33 cellular contexts compared by ENCODE assay signal in genomic region chr4:52743444-52744019, GRCh38. TPM values are rescaled to one million over a fixed set of nuclear protein-coding genes. Genes with fewer than 3 reads are reported as not detected.
"Had no signal": no experiment of that assay in that cellular context is flagged by ENCODE, and none has a peak within 500 bp of the region (broad histone marks: within the 10 kb centered on the region; RNA-seq: fewer than 3 reads in every experiment).

No MANE protein-coding gene starts in this region.

- H3K27me3 ChIP-seq: SJCRH30 had no signal

- H3K36me3 ChIP-seq: MG63, SJCRH30 had no signal

- H3K27ac ChIP-seq: SJCRH30, VCaP had no signal

- H3K4me3 ChIP-seq: MG63, SJCRH30 had no signal

- H3K9me3 Mint-ChIP-seq: activated B cell treated with CpG ODN at 0.5 μM for 24 hours; activated CD4-positive, alpha-beta memory T cell treated with anti-CD3 and anti-CD28 coated beads for 36 hours; activated naive CD4-positive, alpha-beta T cell treated with anti-CD3 and anti-CD28 coated beads, Interleukin-2, amount 10 ng/mL, durations not matched to agents 7 days and 5 days; activated naive CD8-positive, alpha-beta T cell treated with anti-CD3 and anti-CD28 coated beads, Interleukin-2, amount 50 U/mL, for 24 hours; T-cell had no signal

- H3K36me3 Mint-ChIP-seq: activated CD4-positive, alpha-beta memory T cell treated with anti-CD3 and anti-CD28 coated beads for 36 hours; activated CD8-positive, alpha-beta memory T cell treated with anti-CD3 and anti-CD28 coated beads, Interleukin-2, amount 10 ng/mL, durations not matched to agents 7 days and 5 days; activated naive CD4-positive, alpha-beta T cell treated with anti-CD3 and anti-CD28 coated beads, Interleukin-2, amount 10 ng/mL, durations not matched to agents 7 days and 5 days; brain; T-cell had no signal

- H3K27ac Mint-ChIP-seq: activated B cell treated with CpG ODN at 0.5 μM for 24 hours; activated CD4-positive, alpha-beta memory T cell treated with anti-CD3 and anti-CD28 coated beads for 36 hours; activated CD8-positive, alpha-beta memory T cell treated with anti-CD3 and anti-CD28 coated beads, Interleukin-2, amount 10 ng/mL, durations not matched to agents 7 days and 5 days; activated naive CD4-positive, alpha-beta T cell treated with anti-CD3 and anti-CD28 coated beads, Interleukin-2, amount 10 ng/mL, durations not matched to agents 7 days and 5 days; activated naive CD8-positive, alpha-beta T cell; activated naive CD8-positive, alpha-beta T cell treated with anti-CD3 and anti-CD28 coated beads, Interleukin-2, amount 50 U/mL, for 24 hours; brain; T-cell had no signal

- DNase-seq: activated B cell treated with CpG ODN at 0.5 μM for 24 hours; activated CD4-positive, alpha-beta memory T cell treated with anti-CD3 and anti-CD28 coated beads for 36 hours; activated CD4-positive, alpha-beta T cell treated with anti-CD3 and anti-CD28 coated beads for 4 hours; activated CD4-positive, alpha-beta T cell treated with anti-CD3 and anti-CD28 coated beads, Interleukin-2, amount 50 U/mL, for 1 hour; activated CD4-positive, CD25-positive, alpha-beta regulatory T cell treated with anti-CD3 and anti-CD28 coated beads, Interleukin-2, amount 50 U/mL, for 72 hours; activated CD8-positive, alpha-beta memory T cell treated with anti-CD3 and anti-CD28 coated beads for 24 hours; activated CD8-positive, alpha-beta memory T cell treated with anti-CD3 and anti-CD28 coated beads, Interleukin-2, amount 10 ng/mL, durations not matched to agents 7 days and 5 days; activated CD8-positive, alpha-beta memory T cell treated with anti-CD3 and anti-CD28 coated beads, Interleukin-2, amount 50 U/mL, for 48 hours; activated effector memory CD4-positive, alpha-beta T cell treated with Interleukin-2 at 50 U/mL for 16 hours; activated naive CD4-positive, alpha-beta T cell treated with anti-CD3 and anti-CD28 coated beads, Interleukin-2, amount 10 ng/mL, durations not matched to agents 7 days and 5 days; activated naive CD8-positive, alpha-beta T cell treated with anti-CD3 and anti-CD28 coated beads, Interleukin-2, amount 50 U/mL, for 24 hours; activated T-cell treated with anti-CD3 and anti-CD28 coated beads, Interleukin-2, amount 50 U/mL, for 48 hours; anterior cingulate cortex; central memory CD4-positive, alpha-beta T cell; Karpas-422; MG63; NCI-H1048; NCI-H1105 treated with DMSO at 0.1 percent for 48 hours; NCI-H1436 treated with DMSO at 0.1 percent for 48 hours; NCI-H1694 treated with DMSO at 0.1 percent for 48 hours; NCI-H2029; NCI-H345; NCI-H524 treated with DMSO at 0.1 percent for 48 hours; SHP77; SJCRH30; T-cell; T-helper 2 cell; T-helper 9 cell had no signal

- ATAC-seq: activated CD8-positive, alpha-beta memory T cell treated with anti-CD3 and anti-CD28 coated beads, Interleukin-2, amount 10 ng/mL, durations not matched to agents 7 days and 5 days; activated naive CD8-positive, alpha-beta T cell treated with anti-CD3 and anti-CD28 coated beads, Interleukin-2, amount 50 U/mL, for 24 hours; Panc1; SK-N-SH treated with all-trans-retinoic acid at 6 μM for 48 hours; T-cell had no signal

- H3K4me3 Mint-ChIP-seq: activated B cell treated with CpG ODN at 0.5 μM for 24 hours; activated CD4-positive, alpha-beta memory T cell treated with anti-CD3 and anti-CD28 coated beads for 36 hours; activated CD8-positive, alpha-beta memory T cell treated with anti-CD3 and anti-CD28 coated beads, Interleukin-2, amount 10 ng/mL, durations not matched to agents 7 days and 5 days; activated naive CD4-positive, alpha-beta T cell treated with anti-CD3 and anti-CD28 coated beads, Interleukin-2, amount 10 ng/mL, durations not matched to agents 7 days and 5 days; activated naive CD8-positive, alpha-beta T cell; activated naive CD8-positive, alpha-beta T cell treated with anti-CD3 and anti-CD28 coated beads, Interleukin-2, amount 50 U/mL, for 24 hours; brain; T-cell had no signal

- H3K4me1 Mint-ChIP-seq: activated B cell treated with CpG ODN at 0.5 μM for 24 hours; activated CD8-positive, alpha-beta memory T cell treated with anti-CD3 and anti-CD28 coated beads, Interleukin-2, amount 10 ng/mL, durations not matched to agents 7 days and 5 days; activated naive CD4-positive, alpha-beta T cell treated with anti-CD3 and anti-CD28 coated beads, Interleukin-2, amount 10 ng/mL, durations not matched to agents 7 days and 5 days; activated naive CD8-positive, alpha-beta T cell treated with anti-CD3 and anti-CD28 coated beads, Interleukin-2, amount 50 U/mL, for 24 hours; brain; T-cell had no signal

RNA-seq across cellular contexts. Expression of gene ERVMER34-1, which starts 7.7 kb away (rescaled TPM):
- total RNA-seq: activated B cell treated with CpG ODN at 0.5 μM for 24 hours; activated CD8-positive, alpha-beta memory T cell treated with anti-CD3 and anti-CD28 coated beads, Interleukin-2, amount 10 ng/mL, durations not matched to agents 7 days and 5 days; T-cell had no signal
